9 cellular contexts compared by ENCODE assay signal in the genomic region with DNA sequence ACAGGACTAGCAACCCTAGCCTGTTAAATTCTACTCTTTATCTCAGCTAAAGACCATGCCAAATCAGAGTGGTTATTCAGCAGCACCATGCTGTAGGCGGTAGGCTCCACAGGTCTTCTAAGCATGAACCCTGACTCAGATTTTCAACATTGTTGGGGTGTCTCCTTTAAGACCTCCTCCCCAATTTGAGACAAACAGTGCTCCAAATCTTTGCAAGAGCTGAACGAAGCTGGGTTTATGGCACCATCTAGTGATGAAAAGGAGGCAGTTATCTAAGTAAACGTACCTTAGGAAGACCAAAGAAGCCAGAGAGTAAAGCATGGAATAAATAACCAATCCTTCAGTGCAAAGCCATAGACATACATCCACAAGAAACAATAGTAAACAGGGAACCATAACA.
DNase-seq lines count a peak whose midpoint lies in the region; ATAC-seq and TF ChIP-seq lines count a peak whose summit lies in the region.
"Had no signal": no experiment of that assay in that cellular context is flagged by ENCODE, and none has a peak within 500 bp of the region (broad histone marks: within the 10 kb centered on the region; RNA-seq: fewer than 3 reads in every experiment).

No MANE protein-coding gene starts in this region.

- no peak overlapping the region for H3K4me3 ChIP-seq in HFF-Myc (replicated peaks; ENCODE audit: low read depth, low read length)

- ATAC-seq in SK-N-SH treated with all-trans-retinoic acid at 6 μM for 48 hours, result peak; percentile 80
- no peak for ATAC-seq in HG03571 (IDR thresholded peaks at IDR 0.05; ENCODE audit: unreplicated experiment)
- no peak for ATAC-seq in GM18517 (IDR thresholded peaks at IDR 0.05; ENCODE audit: unreplicated experiment)

- TF ChIP-seq CTCF in HFF-Myc (IDR thresholded peaks at IDR 0.05; ENCODE audit: low read depth, low read length, missing control alignments), result peak; percentile 52

- DNase-seq in COR-L47 (lab: John Stamatoyannopoulos, UW), result peak; percentile 19
- DNase-seq in HFF-Myc (ENCODE audit: extremely low read depth, low read depth), result peak; percentile 42
- DNase-seq in iPS DF 4.7 (ENCODE audit: extremely low read depth, low spot score), result peak; percentile 56
- DNase-seq in KG1 (lab: John Stamatoyannopoulos, UW), result no peak
- DNase-seq in NCI-H774 (lab: John Stamatoyannopoulos, UW), result no peak
- DNase-seq: NCI-H2227 treated with DMSO at 0.1 percent for 48 hours had no signal

TF ChIP-seq in SK-N-SH treated with all-trans-retinoic acid at 6 μM for 48 hours, 23 proteins besides CTCF, POLR2A, EP300 and RAD21:
- TF ChIP-seq CSRNP3 (CRISPR knock-in tag; IDR thresholded peaks at IDR 0.05), result no peak
- TF ChIP-seq PPARA (CRISPR knock-in tag; IDR thresholded peaks at IDR 0.05; ENCODE audit: borderline replicate concordance), result no peak
- TF ChIP-seq ESRRG (CRISPR knock-in tag; IDR thresholded peaks at IDR 0.05), result no peak
- no peak for TF ChIP-seq CSDC2 (CRISPR knock-in tag; IDR thresholded peaks at IDR 0.05)
- no peak for TF ChIP-seq TCF4 (CRISPR knock-in tag; IDR thresholded peaks at IDR 0.05; ENCODE audit: borderline replicate concordance)
- no peak for TF ChIP-seq TOX (CRISPR knock-in tag; IDR thresholded peaks at IDR 0.05; ENCODE audit: borderline replicate concordance)
- TF ChIP-seq, protein P1, sequence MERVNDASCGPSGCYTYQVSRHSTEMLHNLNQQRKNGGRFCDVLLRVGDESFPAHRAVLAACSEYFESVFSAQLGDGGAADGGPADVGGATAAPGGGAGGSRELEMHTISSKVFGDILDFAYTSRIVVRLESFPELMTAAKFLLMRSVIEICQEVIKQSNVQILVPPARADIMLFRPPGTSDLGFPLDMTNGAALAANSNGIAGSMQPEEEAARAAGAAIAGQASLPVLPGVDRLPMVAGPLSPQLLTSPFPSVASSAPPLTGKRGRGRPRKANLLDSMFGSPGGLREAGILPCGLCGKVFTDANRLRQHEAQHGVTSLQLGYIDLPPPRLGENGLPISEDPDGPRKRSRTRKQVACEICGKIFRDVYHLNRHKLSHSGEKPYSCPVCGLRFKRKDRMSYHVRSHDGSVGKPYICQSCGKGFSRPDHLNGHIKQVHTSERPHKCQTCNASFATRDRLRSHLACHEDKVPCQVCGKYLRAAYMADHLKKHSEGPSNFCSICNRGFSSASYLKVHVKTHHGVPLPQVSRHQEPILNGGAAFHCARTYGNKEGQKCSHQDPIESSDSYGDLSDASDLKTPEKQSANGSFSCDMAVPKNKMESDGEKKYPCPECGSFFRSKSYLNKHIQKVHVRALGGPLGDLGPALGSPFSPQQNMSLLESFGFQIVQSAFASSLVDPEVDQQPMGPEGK (CRISPR knock-in tag; IDR thresholded peaks at IDR 0.05; ENCODE audit: borderline replicate concordance), result no peak
- no peak for TF ChIP-seq ISL1 (CRISPR knock-in tag; IDR thresholded peaks at IDR 0.05)
- no peak for TF ChIP-seq ZFP3 (CRISPR knock-in tag; IDR thresholded peaks at IDR 0.05)
- no peak for TF ChIP-seq BACH2 (CRISPR knock-in tag; IDR thresholded peaks at IDR 0.05; ENCODE audit: borderline replicate concordance)
- TF ChIP-seq SNAI2 (CRISPR knock-in tag; IDR thresholded peaks at IDR 0.05), result no peak
- TF ChIP-seq ARNTL (CRISPR knock-in tag; IDR thresholded peaks at IDR 0.05; ENCODE audit: borderline replicate concordance, low read depth), result no peak
- TF ChIP-seq GLIS3 (CRISPR knock-in tag; IDR thresholded peaks at IDR 0.05), result no peak
- TF ChIP-seq ZNF70 (CRISPR knock-in tag; IDR thresholded peaks at IDR 0.05), result no peak
- no peak for TF ChIP-seq TSHZ2 (CRISPR knock-in tag; IDR thresholded peaks at IDR 0.05)
- TF ChIP-seq, protein P2, sequence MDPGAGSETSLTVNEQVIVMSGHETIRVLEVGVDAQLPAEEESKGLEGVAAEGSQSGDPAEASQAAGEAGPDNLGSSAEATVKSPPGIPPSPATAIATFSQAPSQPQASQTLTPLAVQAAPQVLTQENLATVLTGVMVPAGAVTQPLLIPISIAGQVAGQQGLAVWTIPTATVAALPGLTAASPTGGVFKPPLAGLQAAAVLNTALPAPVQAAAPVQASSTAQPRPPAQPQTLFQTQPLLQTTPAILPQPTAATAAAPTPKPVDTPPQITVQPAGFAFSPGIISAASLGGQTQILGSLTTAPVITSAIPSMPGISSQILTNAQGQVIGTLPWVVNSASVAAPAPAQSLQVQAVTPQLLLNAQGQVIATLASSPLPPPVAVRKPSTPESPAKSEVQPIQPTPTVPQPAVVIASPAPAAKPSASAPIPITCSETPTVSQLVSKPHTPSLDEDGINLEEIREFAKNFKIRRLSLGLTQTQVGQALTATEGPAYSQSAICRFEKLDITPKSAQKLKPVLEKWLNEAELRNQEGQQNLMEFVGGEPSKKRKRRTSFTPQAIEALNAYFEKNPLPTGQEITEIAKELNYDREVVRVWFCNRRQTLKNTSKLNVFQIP (CRISPR knock-in tag; IDR thresholded peaks at IDR 0.05; ENCODE audit: borderline replicate concordance, low read depth), result no peak
- TF ChIP-seq CREB5 (CRISPR knock-in tag; IDR thresholded peaks at IDR 0.05; ENCODE audit: low read depth), result no peak
- no peak for TF ChIP-seq ZC3H10 (CRISPR knock-in tag; IDR thresholded peaks at IDR 0.05)
- TF ChIP-seq OSR1 (CRISPR knock-in tag; IDR thresholded peaks at IDR 0.05), result no peak
TF ChIP-seq in SK-N-SH treated with all-trans-retinoic acid at 6 μM for 48 hours: peak in this region for 0.

Comparison
In these comparisons a context has a peak if more than half of its experiments do, and no peak if none do; other contexts are left out.
1. DNase-seq: peak in COR-L47 (single experiment), HFF-Myc (single experiment) and iPS DF 4.7 (single experiment); none in KG1 (single experiment) and NCI-H774 (single experiment).